ENCODE assay signal across 9 cellular contexts in the genomic region with DNA sequence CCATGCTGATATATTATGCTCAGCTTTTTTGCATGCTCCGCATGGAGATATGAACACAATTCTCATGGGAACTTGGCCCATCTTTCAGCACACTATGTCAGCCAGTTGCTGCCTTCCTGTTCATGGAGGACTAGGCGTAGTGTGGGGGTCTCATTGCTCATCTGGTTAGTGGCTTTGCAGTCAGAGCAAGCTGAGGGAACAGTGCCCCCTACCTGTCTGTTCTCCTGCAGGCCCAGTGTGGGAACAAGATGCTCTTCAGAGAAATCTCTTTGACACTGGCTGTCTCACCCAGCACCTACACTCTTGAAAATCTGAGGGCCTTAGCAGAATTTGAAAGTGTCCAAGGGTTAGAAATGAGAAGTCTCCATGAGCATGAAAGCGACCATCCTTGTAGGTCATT. TPM values are rescaled to one million over a fixed set of nuclear protein-coding genes. Genes with fewer than 3 reads are reported as not detected.
A peak's percentile ranks its signal among the peaks of the same experiment; 100 is the strongest.
DNase-seq lines count a peak whose midpoint lies in the region; ATAC-seq and TF ChIP-seq lines count a peak whose summit lies in the region.
"Had no signal": no experiment of that assay in that cellular context is flagged by ENCODE, and none has a peak within 500 bp of the region (broad histone marks: within the 10 kb centered on the region; RNA-seq: fewer than 3 reads in every experiment).

No MANE protein-coding gene starts in this region.

- no peaks in the 10 kb centered on the region for H3F3A ChIP-seq in neural progenitor cell (ENCODE audit: low read depth)

- no peaks in the 10 kb centered on the region for H3K4me1 ChIP-seq in DND-41 (ENCODE audit: insufficient read depth, low read length)
- H3K4me1 ChIP-seq in neural progenitor cell, result peaks cover 10% of the 10 kb centered on the region

- no peak overlapping the region for H3K27ac Mint-ChIP-seq in neural progenitor cell
- H3K27ac Mint-ChIP-seq: mesothelial cell of epicardium had no signal

- H3K4me3 Mint-ChIP-seq in neural progenitor cell, result no peak overlapping the region
- H3K4me3 Mint-ChIP-seq: mesothelial cell of epicardium had no signal

- no peaks in the 10 kb centered on the region for H3K79me2 ChIP-seq in DND-41 (ENCODE audit: insufficient read depth, low read length)
- no peaks in the 10 kb centered on the region for H3K79me2 ChIP-seq in neural progenitor cell (ENCODE audit: low read depth)

- ATAC-seq in DND-41 (ENCODE audit: insufficient read depth, low read depth) (peak; percentile 97), GM21360 (IDR thresholded peaks at IDR 0.05; ENCODE audit: unreplicated experiment) (peak; percentile 73), GM19328 (IDR thresholded peaks at IDR 0.05; ENCODE audit: unreplicated experiment) (no peak), GM19397 (IDR thresholded peaks at IDR 0.05; ENCODE audit: unreplicated experiment) (no peak)

- H3K27ac ChIP-seq in DND-41 (ENCODE audit: low read length) (no peak overlapping the region), neural progenitor cell (no peak overlapping the region)

- H2AFZ ChIP-seq in DND-41 (ENCODE audit: low read depth, low read length) (no peak overlapping the region), neural progenitor cell (replicated peaks) (peak overlapping the region; percentile 32)

- no peak overlapping the region for H3K4me2 ChIP-seq in DND-41 (ENCODE audit: insufficient read depth, low read length)
- H3K4me2 ChIP-seq in neural progenitor cell, result no peak overlapping the region

- H3K36me3 ChIP-seq in DND-41 (ENCODE audit: insufficient read depth, low read length) (no peaks in the 10 kb centered on the region), neural progenitor cell (no peaks in the 10 kb centered on the region)

- H3K4me1 Mint-ChIP-seq in neural progenitor cell, result peaks cover 3% of the 10 kb centered on the region

- no peaks in the 10 kb centered on the region for H4K20me1 ChIP-seq in DND-41 (ENCODE audit: insufficient read depth, low read length)
- H4K20me1 ChIP-seq in neural progenitor cell (ENCODE audit: low read depth), result peaks cover 4% of the 10 kb centered on the region

- no peaks in the 10 kb centered on the region for H3K9me3 Mint-ChIP-seq in neural progenitor cell
- H3K9me3 Mint-ChIP-seq: mesothelial cell of epicardium had no signal

- no peak overlapping the region for H3K9ac ChIP-seq in DND-41 (ENCODE audit: low read depth, low read length)
- H3K9ac ChIP-seq in neural progenitor cell, result no peak overlapping the region

- H3K9me3 ChIP-seq in DND-41 (ENCODE audit: insufficient read depth, low read length, severe bottlenecking) (no peaks in the 10 kb centered on the region), neural progenitor cell (ENCODE audit: low read depth) (no peaks in the 10 kb centered on the region)

- H3K27me3 Mint-ChIP-seq in neural progenitor cell (ENCODE audit: insufficient read depth, low read depth), result peaks cover 4% of the 10 kb centered on the region

- H3K27me3 ChIP-seq in DND-41 (ENCODE audit: insufficient read depth, low read length, poor library complexity) (no peaks in the 10 kb centered on the region), neural progenitor cell (no peaks in the 10 kb centered on the region)

- H3K4me3 ChIP-seq in DND-41 (ENCODE audit: low read depth in 1 of 2, low read length in 2 of 2), result no peak overlapping the region
- H3K4me3 ChIP-seq in choroid plexus epithelial cell (ENCODE audit: low read depth, low read length), result no peak overlapping the region
- no peak overlapping the region for H3K4me3 ChIP-seq in neural progenitor cell

- TF ChIP-seq CTCF in DND-41 (IDR thresholded peaks at IDR 0.05; ENCODE audit: borderline replicate concordance, extremely low read depth, low read length, poor library complexity, severe bottlenecking), result peak; percentile 78
- peak; percentile 78 for TF ChIP-seq CTCF in choroid plexus epithelial cell (conservative IDR thresholded peaks at IDR 0.05; ENCODE audit: low read depth, low read length)
- peak; percentile 76 for TF ChIP-seq CTCF in neural progenitor cell (IDR thresholded peaks at IDR 0.05)

- H3K36me3 Mint-ChIP-seq in neural progenitor cell, result no peaks in the 10 kb centered on the region
- H3K36me3 Mint-ChIP-seq: mesothelial cell of epicardium had no signal

- DNase-seq in DND-41, result peak; percentile 67
- DNase-seq in RPMI7951 (ENCODE audit: low read depth), result peak; percentile 41
- DNase-seq in choroid plexus epithelial cell (ENCODE audit: low read depth), result peak; percentile 60
- peak; percentile 80 for DNase-seq in neural progenitor cell (ENCODE audit: low spot score)
- no peak for DNase-seq in occipital lobe (lab: John Stamatoyannopoulos, UW)

RNA-seq across cellular contexts. Expression of a gene that starts 47.1 kb away (rescaled TPM):
- total RNA-seq in RPMI7951 (2014; rRNA removed; shearing (Covaris generic)), result 120 and 129 TPM in 2 replicates
- total RNA-seq in neural progenitor cell (ENCODE audit: low replicate concordance) (91.3 and 94.2 TPM in 2 replicates), occipital lobe (501 TPM)

Comparison
In these comparisons a context has a peak if more than half of its experiments do, and no peak if none do; other contexts are left out.
1. ATAC-seq: peak in DND-41 (single experiment) and GM21360 (single experiment); none in GM19328 (single experiment) and GM19397 (single experiment).
2. Peak in every context shown above with its lines, with median percentiles within 50 percentile points of each other: CTCF ChIP-seq.